Comparison of ENCODE assay signal across 16 cellular contexts in the genomic region with DNA sequence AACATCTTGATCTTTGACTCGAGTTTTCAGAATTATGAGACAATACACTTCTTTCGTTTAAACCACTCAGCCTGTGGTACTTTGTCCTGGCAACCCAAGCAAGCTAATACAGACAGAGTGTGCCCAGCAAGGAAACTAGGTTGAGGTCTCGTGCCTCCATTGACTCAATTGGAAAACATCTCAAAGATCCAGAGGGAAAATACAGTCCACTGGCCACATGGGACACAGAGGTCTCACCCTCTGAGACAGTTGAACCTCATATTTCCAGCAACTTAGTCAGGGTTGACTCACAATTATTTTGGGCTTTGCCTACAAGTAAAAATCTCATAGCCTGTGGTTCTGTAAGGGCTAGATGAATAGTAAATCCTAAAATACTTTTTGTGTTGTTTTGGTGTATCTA.
DNase-seq lines count a peak whose midpoint lies in the region; ATAC-seq and TF ChIP-seq lines count a peak whose summit lies in the region.
"Had no signal": no experiment of that assay in that cellular context is flagged by ENCODE, and none has a peak within 500 bp of the region (broad histone marks: within the 10 kb centered on the region; RNA-seq: fewer than 3 reads in every experiment).

No MANE protein-coding gene starts in this region.

- no peak overlapping the region for H2AFZ ChIP-seq in PC-3 (ENCODE audit: low read length)
- no peak overlapping the region for H2AFZ ChIP-seq in neuronal stem cell (ENCODE audit: low read length)

- DNase-seq in GM03348 (ENCODE audit: low spot score) (peak; percentile 24), PC-3 (peak; percentile 33), fibroblast of mammary gland (ENCODE audit: low read depth) (peak; percentile 25), tibial artery (peak in 1 of 2 donors; percentile 67), dermis blood vessel endothelial cell (no peak), neuronal stem cell (ENCODE audit: low spot score) (no peak)
- DNase-seq: ACHN; CD8-positive, alpha-beta memory T cell; MV-4-11; NCI-H82; Right ventricle myocardium superior; SK-N-SH; T-helper 1 cell had no signal

- H3K4me3 ChIP-seq in PC-3 (ENCODE audit: low read length) (no peak overlapping the region), fibroblast of mammary gland (ENCODE audit: control insufficient read depth, low read depth, low read length) (no peak overlapping the region), tibial artery (no peak overlapping the region), neuronal stem cell (ENCODE audit: low read length in 2 of 2) (no peak overlapping the region)
- H3K4me3 ChIP-seq: BLaER1 had no signal

- H3K9ac ChIP-seq in PC-3 (ENCODE audit: low read length): no peak overlapping the region
- H3K9ac ChIP-seq in neuronal stem cell (ENCODE audit: low read depth, low read length, poor library complexity): no peak overlapping the region
- H3K9ac ChIP-seq: BLaER1, SK-N-SH had no signal

- ATAC-seq in PC-3: no peak
- no peak for ATAC-seq in HG03280 (IDR thresholded peaks at IDR 0.05; ENCODE audit: unreplicated experiment)
- ATAC-seq: Panc1 had no signal

- no peak overlapping the region for H2AK5ac ChIP-seq in neuronal stem cell (ENCODE audit: low read depth, low read length)

- no TSS peak for BruUV-seq in PC-3 (replicated peaks; lab: Mats Ljungman, UMichigan)

- H3K9me2 ChIP-seq in PC-3 (replicated peaks; ENCODE audit: low read length): no peaks in the 10 kb centered on the region
- H3K9me2 ChIP-seq: SK-N-SH had no signal

- H3K79me2 ChIP-seq in PC-3 (ENCODE audit: low read length): no peaks in the 10 kb centered on the region

- TF ChIP-seq CTCF in PC-3 (conservative IDR thresholded peaks at IDR 0.05; ENCODE audit: low read depth, low read length): no peak
- TF ChIP-seq CTCF in fibroblast of mammary gland (conservative IDR thresholded peaks at IDR 0.05; ENCODE audit: control insufficient read depth, insufficient read depth, low read depth, low read length): no peak
- no peak for TF ChIP-seq CTCF in tibial artery (IDR thresholded peaks at IDR 0.05)

- H3K27me3 ChIP-seq in PC-3 (ENCODE audit: low read length) (no peaks in the 10 kb centered on the region), tibial artery (no peaks in the 10 kb centered on the region), neuronal stem cell (ENCODE audit: control insufficient read depth in 3 of 3, insufficient read depth in 3 of 3, low read depth in 1 of 3, low read length in 3 of 3) (no peaks in the 10 kb centered on the region)
- H3K27me3 ChIP-seq: BLaER1 had no signal

- POLR2A ChIA-PET in PC-3 (lab: Charles Lee; ENCODE audit: unreplicated experiment): no interaction called here

- no peak overlapping the region for H4K8ac ChIP-seq in neuronal stem cell (ENCODE audit: low read depth, low read length)

- intact Hi-C loops in PC-3 (cut with micrococcal nuclease) (no loop called here), tibial artery (cut with DNase I; ENCODE audit: low total_unique reads) (no loop called here)

- no peak overlapping the region for H3K27ac ChIP-seq in PC-3 (ENCODE audit: low read length)
- H3K27ac ChIP-seq in tibial artery: peak overlapping the region; percentile 60 to 65
- no peak overlapping the region for H3K27ac ChIP-seq in neuronal stem cell (replicated peaks; ENCODE audit: low read length)
- H3K27ac ChIP-seq: BLaER1 had no signal

- H3K9me3 ChIP-seq in PC-3 (ENCODE audit: low read length): peaks cover 17% of the 10 kb centered on the region
- peaks cover 0 to 11% (median 8%) of the 10 kb centered on the region in 3 donors for H3K9me3 ChIP-seq in tibial artery
- peaks cover 0 to 5% of the 10 kb centered on the region in 2 donors for H3K9me3 ChIP-seq in neuronal stem cell (replicated peaks in 1 of 2; ENCODE audit: control insufficient read depth in 2 of 2, insufficient read depth in 1 of 2, low read depth in 1 of 2, low read length in 2 of 2)
- H3K9me3 ChIP-seq: SK-N-SH had no signal

- no peaks in the 10 kb centered on the region for H3K79me1 ChIP-seq in neuronal stem cell (ENCODE audit: low read depth, low read length)

- H3K4me2 ChIP-seq in PC-3 (ENCODE audit: low read length) (no peak overlapping the region), neuronal stem cell (ENCODE audit: insufficient read depth, low read length, poor library complexity, severe bottlenecking) (no peak overlapping the region)
- H3K4me2 ChIP-seq: BLaER1, SK-N-SH had no signal

- H2BK5ac ChIP-seq in neuronal stem cell (ENCODE audit: low read length): no peak overlapping the region

- no peak overlapping the region for H3K23ac ChIP-seq in neuronal stem cell (ENCODE audit: low read depth, low read length, poor library complexity)

- H4K20me1 ChIP-seq in PC-3 (ENCODE audit: low read length): no peaks in the 10 kb centered on the region
- H4K20me1 ChIP-seq: BLaER1 had no signal

- WGBS in neuronal stem cell (ENCODE audit: extremely low coverage in 2 of 2, insufficient read length in 2 of 2, insufficient replicate concordance in 1 of 2), 2 donors: no CpG with 5 or more reads among the region's 3 CpGs

- no peak overlapping the region for H3K4ac ChIP-seq in neuronal stem cell (ENCODE audit: low read length)

- H4K91ac ChIP-seq in neuronal stem cell (ENCODE audit: low read depth, low read length, poor library complexity): no peak overlapping the region

- H3K4me1 ChIP-seq in PC-3 (ENCODE audit: insufficient read depth, low read length) (no peaks in the 10 kb centered on the region), tibial artery (peaks cover 0 to 12% (median 6%) of the 10 kb centered on the region in 4 donors), neuronal stem cell (ENCODE audit: control insufficient read depth in 2 of 2, insufficient read depth in 1 of 2, low read depth in 1 of 2, low read length in 2 of 2) (no peaks in the 10 kb centered on the region)

- H3F3A ChIP-seq in PC-3 (ENCODE audit: low read length, unreplicated experiment): no peaks in the 10 kb centered on the region

- H2BK15ac ChIP-seq in neuronal stem cell (ENCODE audit: low read length): no peak overlapping the region

- no peak overlapping the region for H3K18ac ChIP-seq in neuronal stem cell (ENCODE audit: low read length)

- H2BK120ac ChIP-seq in neuronal stem cell (ENCODE audit: low read depth, low read length): no peak overlapping the region

- CTCF ChIA-PET in PC-3 (lab: Charles Lee): no interaction called here

- H3K14ac ChIP-seq in neuronal stem cell (ENCODE audit: low read length): no peak overlapping the region

- no peak overlapping the region for H2BK12ac ChIP-seq in neuronal stem cell (ENCODE audit: low read length)

- H3K36me3 ChIP-seq in PC-3 (ENCODE audit: low read depth, low read length) (0 out of 2 replicates have a peak, but pooled peaks cover 3% of the 10 kb centered on the region), tibial artery (no peaks in the 10 kb centered on the region), neuronal stem cell (replicated peaks in 1 of 2; ENCODE audit: control insufficient read depth in 2 of 2, insufficient read depth in 2 of 2, low read length in 2 of 2) (no peaks in the 10 kb centered on the region)

Comparison
In these comparisons a context has a peak if more than half of its experiments do, and no peak if none do; other contexts are left out.
1. DNase-seq: peak in GM03348 (single experiment), PC-3 (single experiment) and fibroblast of mammary gland (single experiment); none in dermis blood vessel endothelial cell (single experiment) and neuronal stem cell (single experiment).
2. H3K27ac ChIP-seq: peak in tibial artery (2 of 2); none in PC-3 (single experiment) and neuronal stem cell (single experiment).